ENCODE assay signal across 13 cellular contexts in the genomic region with DNA sequence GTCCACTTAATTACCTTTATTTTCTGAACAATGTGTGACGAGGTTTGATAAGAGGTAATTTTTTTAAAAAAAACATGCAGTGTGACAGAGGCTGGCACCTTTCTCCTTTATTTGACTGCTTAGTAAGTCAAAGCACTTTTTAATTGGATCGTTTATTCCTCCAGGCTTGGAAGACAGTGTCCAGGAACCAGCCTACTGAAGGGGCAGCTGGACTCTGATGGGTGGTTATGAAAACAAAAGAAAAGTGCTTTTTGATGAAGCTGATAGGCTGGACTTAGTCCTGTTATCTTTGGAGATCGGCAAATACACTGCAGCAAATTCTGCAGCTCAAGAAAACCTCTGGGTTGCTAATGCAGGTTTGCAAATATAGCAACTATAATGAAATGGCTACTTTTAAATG.
"Had no signal": no experiment of that assay in that cellular context is flagged by ENCODE, and none has a peak within 500 bp of the region (broad histone marks: within the 10 kb centered on the region; RNA-seq: fewer than 3 reads in every experiment).

No MANE protein-coding gene starts in this region.

- H3K36me3 ChIP-seq: ascending aorta had no signal

- H3K9me3 ChIP-seq: ascending aorta, psoas muscle, suprapubic skin had no signal

- H3K4me3 Mint-ChIP-seq: activated CD8-positive, alpha-beta T cell treated with anti-CD3 and anti-CD28 coated beads, Interleukin-2, amount 10 ng/mL, durations not matched to agents 7 days and 5 days; nephron progenitor cell had no signal

- H3K4me1 ChIP-seq: ascending aorta had no signal

- H3K27ac Mint-ChIP-seq: activated CD8-positive, alpha-beta T cell treated with anti-CD3 and anti-CD28 coated beads, Interleukin-2, amount 10 ng/mL, durations not matched to agents 7 days and 5 days had no signal

- H3K4me3 ChIP-seq: ascending aorta, psoas muscle, suprapubic skin had no signal

- ATAC-seq: activated CD8-positive, alpha-beta T cell treated with anti-CD3 and anti-CD28 coated beads, Interleukin-2, amount 10 ng/mL, durations not matched to agents 7 days and 5 days had no signal

- H3K27me3 ChIP-seq: ascending aorta, suprapubic skin had no signal

- DNase-seq: activated CD4-positive, alpha-beta T cell treated with anti-CD3 and anti-CD28 coated beads for 48 hours; activated CD8-positive, alpha-beta memory T cell treated with anti-CD3 and anti-CD28 coated beads, Interleukin-2, amount 50 U/mL, for 48 hours; activated CD8-positive, alpha-beta T cell treated with anti-CD3 and anti-CD28 coated beads, Interleukin-2, amount 10 ng/mL, durations not matched to agents 7 days and 5 days; activated naive CD4-positive, alpha-beta T cell; foreskin melanocyte; nephron progenitor cell; psoas muscle; stimulated activated CD4-positive, alpha-beta T cell treated with anti-CD3 and anti-CD28 coated beads, Interleukin-12 subunit alpha, Interleukin-12 subunit beta, amount 100 ng/mL, for 4 hours; stimulated activated CD4-positive, alpha-beta T cell treated with anti-CD3 and anti-CD28 coated beads, Interleukin-2, amount 100 ng/mL, for 48 hours; stimulated activated naive CD4-positive, alpha-beta T cell treated with Interleukin-2 at 50 U/mL for 16 hours; T1000 had no signal

- H3K27ac ChIP-seq: ascending aorta, psoas muscle, suprapubic skin had no signal
